In the genomic region with DNA sequence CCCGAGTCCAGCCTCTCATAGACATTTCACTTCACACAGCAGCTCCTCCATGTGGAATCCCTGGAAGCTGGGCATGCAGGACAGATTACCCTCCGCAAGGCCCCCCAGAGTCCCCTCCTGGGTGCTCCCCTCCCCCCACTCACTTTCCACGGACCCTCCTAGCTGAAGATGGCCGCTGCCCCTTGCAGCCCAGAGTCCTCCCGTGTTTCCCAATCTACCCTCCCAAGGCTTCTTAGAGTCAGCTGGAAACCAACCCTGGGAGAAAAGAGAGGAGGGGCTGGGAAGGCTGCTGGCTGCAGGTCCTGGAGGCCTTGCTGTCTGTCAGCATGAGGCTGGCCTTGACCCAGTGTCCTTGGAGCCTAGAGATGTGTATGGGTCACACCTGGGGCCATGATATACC, we compare ENCODE assay signal across 1 cellular context.
TF ChIP-seq lines count a peak whose summit lies in the region.

No MANE protein-coding gene starts in this region.

TF ChIP-seq in IMR-90, 13 proteins besides CTCF, POLR2A, EP300 and RAD21:
- TF ChIP-seq RFX5 (IDR thresholded peaks at IDR 0.05; ENCODE audit: low read depth, low read length) (no peak), MXI1 (IDR thresholded peaks at IDR 0.05; ENCODE audit: borderline replicate concordance, low read depth, low read length) (no peak), MAFK (IDR thresholded peaks at IDR 0.05; ENCODE audit: low read depth, low read length) (no peak), MAZ (IDR thresholded peaks at IDR 0.05; ENCODE audit: borderline replicate concordance, low read depth, low read length) (no peak), FOS (IDR thresholded peaks at IDR 0.05; ENCODE audit: low read depth, low read length) (no peak), RCOR1 (IDR thresholded peaks at IDR 0.05; ENCODE audit: insufficient replicate concordance, low read length) (no peak), NFE2L2 (IDR thresholded peaks at IDR 0.05; ENCODE audit: low read depth, low read length) (no peak), BHLHE40 (IDR thresholded peaks at IDR 0.05; ENCODE audit: low read depth, low read length) (no peak), CHD1 (IDR thresholded peaks at IDR 0.05; ENCODE audit: low read depth, low read length) (no peak)
- TF ChIP-seq, protein P1, sequence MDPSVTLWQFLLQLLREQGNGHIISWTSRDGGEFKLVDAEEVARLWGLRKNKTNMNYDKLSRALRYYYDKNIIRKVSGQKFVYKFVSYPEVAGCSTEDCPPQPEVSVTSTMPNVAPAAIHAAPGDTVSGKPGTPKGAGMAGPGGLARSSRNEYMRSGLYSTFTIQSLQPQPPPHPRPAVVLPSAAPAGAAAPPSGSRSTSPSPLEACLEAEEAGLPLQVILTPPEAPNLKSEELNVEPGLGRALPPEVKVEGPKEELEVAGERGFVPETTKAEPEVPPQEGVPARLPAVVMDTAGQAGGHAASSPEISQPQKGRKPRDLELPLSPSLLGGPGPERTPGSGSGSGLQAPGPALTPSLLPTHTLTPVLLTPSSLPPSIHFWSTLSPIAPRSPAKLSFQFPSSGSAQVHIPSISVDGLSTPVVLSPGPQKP (IDR thresholded peaks at IDR 0.05; ENCODE audit: borderline replicate concordance, low read depth, low read length): no peak
- TF ChIP-seq, protein P2, sequence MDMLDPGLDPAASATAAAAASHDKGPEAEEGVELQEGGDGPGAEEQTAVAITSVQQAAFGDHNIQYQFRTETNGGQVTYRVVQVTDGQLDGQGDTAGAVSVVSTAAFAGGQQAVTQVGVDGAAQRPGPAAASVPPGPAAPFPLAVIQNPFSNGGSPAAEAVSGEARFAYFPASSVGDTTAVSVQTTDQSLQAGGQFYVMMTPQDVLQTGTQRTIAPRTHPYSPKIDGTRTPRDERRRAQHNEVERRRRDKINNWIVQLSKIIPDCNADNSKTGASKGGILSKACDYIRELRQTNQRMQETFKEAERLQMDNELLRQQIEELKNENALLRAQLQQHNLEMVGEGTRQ (IDR thresholded peaks at IDR 0.05; ENCODE audit: low read depth, low read length): no peak
